ENCODE assay signal across 1 cellular context in the genomic region with DNA sequence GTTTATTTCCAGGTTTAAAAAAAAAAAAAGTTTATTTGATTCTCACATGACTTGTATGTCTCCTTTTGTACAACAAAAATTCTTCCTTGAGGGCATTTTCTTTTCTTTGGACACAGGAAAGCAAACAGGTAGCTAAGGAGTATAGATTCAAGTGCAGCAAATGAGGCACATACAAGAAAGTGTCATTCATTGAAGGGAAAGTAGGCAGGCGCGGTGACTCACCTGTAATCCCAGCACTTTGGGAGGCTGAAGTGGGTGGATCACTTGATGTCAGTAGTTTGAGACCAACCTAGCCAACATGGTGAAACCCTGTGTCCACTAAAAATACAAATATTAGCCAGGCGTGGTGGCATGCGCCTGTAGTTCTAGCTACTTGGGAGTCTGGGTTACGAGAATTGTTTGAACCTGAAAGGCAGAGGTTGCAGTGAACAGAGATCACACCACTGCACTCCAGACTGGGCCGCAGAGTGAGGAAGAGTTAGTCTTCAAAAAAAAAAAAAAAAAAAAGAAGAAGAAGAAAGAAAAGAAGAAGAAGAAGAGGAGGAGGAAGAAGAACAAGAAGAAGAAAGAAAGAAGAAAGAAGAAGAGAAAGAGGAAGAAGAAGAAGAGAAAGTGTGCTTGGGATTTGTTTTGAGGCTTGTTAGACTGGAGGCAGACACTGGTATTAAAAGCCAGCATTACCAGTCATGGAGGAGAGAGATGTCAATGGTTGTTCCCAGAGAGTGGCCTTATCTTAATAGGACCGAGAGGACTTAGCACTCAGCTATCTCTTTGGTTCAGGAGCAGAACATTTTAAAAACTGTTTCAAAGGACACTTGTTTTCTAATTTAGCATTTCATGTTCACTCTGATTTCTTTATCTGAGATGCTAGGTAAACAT.
A peak's percentile ranks its signal among the peaks of the same experiment; 100 is the strongest.
TF ChIP-seq lines count a peak whose summit lies in the region.

No MANE protein-coding gene starts in this region.

TF ChIP-seq in K562, 482 proteins besides CTCF, POLR2A, EP300 and RAD21 (continues in another document):
- TF ChIP-seq CBFA2T2 (conservative IDR thresholded peaks at IDR 0.05), result peak; percentile 58
- TF ChIP-seq SMARCA4 (IDR thresholded peaks at IDR 0.05), result peak; percentile 44; the same call in 1 of the 2 replicates
- TF ChIP-seq, protein P1, sequence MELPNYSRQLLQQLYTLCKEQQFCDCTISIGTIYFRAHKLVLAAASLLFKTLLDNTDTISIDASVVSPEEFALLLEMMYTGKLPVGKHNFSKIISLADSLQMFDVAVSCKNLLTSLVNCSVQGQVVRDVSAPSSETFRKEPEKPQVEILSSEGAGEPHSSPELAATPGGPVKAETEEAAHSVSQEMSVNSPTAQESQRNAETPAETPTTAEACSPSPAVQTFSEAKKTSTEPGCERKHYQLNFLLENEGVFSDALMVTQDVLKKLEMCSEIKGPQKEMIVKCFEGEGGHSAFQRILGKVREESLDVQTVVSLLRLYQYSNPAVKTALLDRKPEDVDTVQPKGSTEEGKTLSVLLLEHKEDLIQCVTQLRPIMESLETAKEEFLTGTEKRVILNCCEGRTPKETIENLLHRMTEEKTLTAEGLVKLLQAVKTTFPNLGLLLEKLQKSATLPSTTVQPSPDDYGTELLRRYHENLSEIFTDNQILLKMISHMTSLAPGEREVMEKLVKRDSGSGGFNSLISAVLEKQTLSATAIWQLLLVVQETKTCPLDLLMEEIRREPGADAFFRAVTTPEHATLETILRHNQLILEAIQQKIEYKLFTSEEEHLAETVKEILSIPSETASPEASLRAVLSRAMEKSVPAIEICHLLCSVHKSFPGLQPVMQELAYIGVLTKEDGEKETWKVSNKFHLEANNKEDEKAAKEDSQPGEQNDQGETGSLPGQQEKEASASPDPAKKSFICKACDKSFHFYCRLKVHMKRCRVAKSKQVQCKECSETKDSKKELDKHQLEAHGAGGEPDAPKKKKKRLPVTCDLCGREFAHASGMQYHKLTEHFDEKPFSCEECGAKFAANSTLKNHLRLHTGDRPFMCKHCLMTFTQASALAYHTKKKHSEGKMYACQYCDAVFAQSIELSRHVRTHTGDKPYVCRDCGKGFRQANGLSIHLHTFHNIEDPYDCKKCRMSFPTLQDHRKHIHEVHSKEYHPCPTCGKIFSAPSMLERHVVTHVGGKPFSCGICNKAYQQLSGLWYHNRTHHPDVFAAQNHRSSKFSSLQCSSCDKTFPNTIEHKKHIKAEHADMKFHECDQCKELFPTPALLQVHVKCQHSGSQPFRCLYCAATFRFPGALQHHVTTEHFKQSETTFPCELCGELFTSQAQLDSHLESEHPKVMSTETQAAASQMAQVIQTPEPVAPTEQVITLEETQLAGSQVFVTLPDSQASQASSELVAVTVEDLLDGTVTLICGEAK (IDR thresholded peaks at IDR 0.05), result no peak
- TF ChIP-seq, protein P1 (CRISPR knock-in tag; IDR thresholded peaks at IDR 0.05), result no peak
- TF ChIP-seq HINFP (tag; conservative IDR thresholded peaks at IDR 0.05; ENCODE audit: low read depth), result peak; percentile 70
- TF ChIP-seq ZNF354B (CRISPR knock-in tag; IDR thresholded peaks at IDR 0.05), result no peak
- peak; percentile 36 for TF ChIP-seq CCNT2 (IDR thresholded peaks at IDR 0.05; ENCODE audit: borderline replicate concordance, extremely low read depth, insufficient read length, low read depth, low read length)
- peak; percentile 44 for TF ChIP-seq TEAD4 (IDR thresholded peaks at IDR 0.05; ENCODE audit: low read length)
- TF ChIP-seq TEAD4 (CRISPR knock-in tag; IDR thresholded peaks at IDR 0.05; ENCODE audit: borderline replicate concordance), result no peak
- TF ChIP-seq FOXA3 (CRISPR knock-in tag; conservative IDR thresholded peaks at IDR 0.05 in 1 of 2, IDR thresholded peaks at IDR 0.05 in 1 of 2), result 0 out of 4 replicates have a peak, but pooled peaks of 1 of the 2 experiments have one; percentile 41
- peak; percentile 76 for TF ChIP-seq CBFA2T3 (IDR thresholded peaks at IDR 0.05)
- TF ChIP-seq LARP7 (IDR thresholded peaks at IDR 0.05), result 0 out of 2 replicates have a peak, but pooled peaks have one; percentile 44
- TF ChIP-seq RCOR1 (IDR thresholded peaks at IDR 0.05; ENCODE audit: borderline replicate concordance in 1 of 2, low read depth in 2 of 2, low read length in 2 of 2), result peak in 1 of 2 experiments; percentile 58; a peak in 1 of 4 replicates
- TF ChIP-seq SMARCA5 (IDR thresholded peaks at IDR 0.05), result peak; percentile 54; the same call in 1 of the 2 replicates
- TF ChIP-seq, protein P2, sequence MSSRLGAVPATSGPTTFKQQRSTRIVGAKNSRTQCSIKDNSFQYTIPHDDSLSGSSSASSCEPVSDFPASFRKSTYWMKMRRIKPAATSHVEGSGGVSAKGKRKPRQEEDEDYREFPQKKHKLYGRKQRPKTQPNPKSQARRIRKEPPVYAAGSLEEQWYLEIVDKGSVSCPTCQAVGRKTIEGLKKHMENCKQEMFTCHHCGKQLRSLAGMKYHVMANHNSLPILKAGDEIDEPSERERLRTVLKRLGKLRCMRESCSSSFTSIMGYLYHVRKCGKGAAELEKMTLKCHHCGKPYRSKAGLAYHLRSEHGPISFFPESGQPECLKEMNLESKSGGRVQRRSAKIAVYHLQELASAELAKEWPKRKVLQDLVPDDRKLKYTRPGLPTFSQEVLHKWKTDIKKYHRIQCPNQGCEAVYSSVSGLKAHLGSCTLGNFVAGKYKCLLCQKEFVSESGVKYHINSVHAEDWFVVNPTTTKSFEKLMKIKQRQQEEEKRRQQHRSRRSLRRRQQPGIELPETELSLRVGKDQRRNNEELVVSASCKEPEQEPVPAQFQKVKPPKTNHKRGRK (tag; IDR thresholded peaks at IDR 0.05), result peak; percentile 89
- peak; percentile 55; the same call in 1 of the 2 replicates for TF ChIP-seq NCOR1 (IDR thresholded peaks at IDR 0.05)
- peak; percentile 70 for TF ChIP-seq TCF3 (CRISPR knock-in tag; IDR thresholded peaks at IDR 0.05)
- no peak for TF ChIP-seq TCF7L2 (IDR thresholded peaks at IDR 0.05; ENCODE audit: low read depth, low read length)
- TF ChIP-seq ARID1B (IDR thresholded peaks at IDR 0.05), result peak; percentile 69
- TF ChIP-seq DACH1 (IDR thresholded peaks at IDR 0.05; ENCODE audit: partially characterized antibody), result no peak
- TF ChIP-seq CREB3 (tag; conservative IDR thresholded peaks at IDR 0.05; ENCODE audit: low read depth), result no peak
- TF ChIP-seq, protein P3, sequence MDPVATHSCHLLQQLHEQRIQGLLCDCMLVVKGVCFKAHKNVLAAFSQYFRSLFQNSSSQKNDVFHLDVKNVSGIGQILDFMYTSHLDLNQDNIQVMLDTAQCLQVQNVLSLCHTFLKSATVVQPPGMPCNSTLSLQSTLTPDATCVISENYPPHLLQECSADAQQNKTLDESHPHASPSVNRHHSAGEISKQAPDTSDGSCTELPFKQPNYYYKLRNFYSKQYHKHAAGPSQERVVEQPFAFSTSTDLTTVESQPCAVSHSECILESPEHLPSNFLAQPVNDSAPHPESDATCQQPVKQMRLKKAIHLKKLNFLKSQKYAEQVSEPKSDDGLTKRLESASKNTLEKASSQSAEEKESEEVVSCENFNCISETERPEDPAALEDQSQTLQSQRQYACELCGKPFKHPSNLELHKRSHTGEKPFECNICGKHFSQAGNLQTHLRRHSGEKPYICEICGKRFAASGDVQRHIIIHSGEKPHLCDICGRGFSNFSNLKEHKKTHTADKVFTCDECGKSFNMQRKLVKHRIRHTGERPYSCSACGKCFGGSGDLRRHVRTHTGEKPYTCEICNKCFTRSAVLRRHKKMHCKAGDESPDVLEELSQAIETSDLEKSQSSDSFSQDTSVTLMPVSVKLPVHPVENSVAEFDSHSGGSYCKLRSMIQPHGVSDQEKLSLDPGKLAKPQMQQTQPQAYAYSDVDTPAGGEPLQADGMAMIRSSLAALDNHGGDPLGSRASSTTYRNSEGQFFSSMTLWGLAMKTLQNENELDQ (CRISPR knock-in tag; IDR thresholded peaks at IDR 0.05; ENCODE audit: borderline replicate concordance), result no peak
- TF ChIP-seq ZNF212 (CRISPR knock-in tag; IDR thresholded peaks at IDR 0.05), result no peak
- TF ChIP-seq SMAD4 (CRISPR knock-in tag; conservative IDR thresholded peaks at IDR 0.05), result no peak
- TF ChIP-seq TAF1 (IDR thresholded peaks at IDR 0.05; ENCODE audit: control insufficient read depth, extremely low read depth, insufficient read depth, low read length, severe bottlenecking), result no peak
- TF ChIP-seq ZNF263 (CRISPR knock-in tag; IDR thresholded peaks at IDR 0.05; ENCODE audit: borderline replicate concordance), result no peak
- TF ChIP-seq ZNF57 (CRISPR knock-in tag; IDR thresholded peaks at IDR 0.05), result no peak
- TF ChIP-seq HDAC8 (tag; IDR thresholded peaks at IDR 0.05), result no peak
- no peak for TF ChIP-seq TAF9B (IDR thresholded peaks at IDR 0.05; ENCODE audit: partially characterized antibody)
- peak; percentile 44; the same call in 1 of the 2 replicates for TF ChIP-seq DPF2 (IDR thresholded peaks at IDR 0.05)
- peak; percentile 22 for TF ChIP-seq ARHGAP35 (IDR thresholded peaks at IDR 0.05; ENCODE audit: partially characterized antibody)
- TF ChIP-seq NFXL1 (CRISPR knock-in tag; IDR thresholded peaks at IDR 0.05), result no peak
- TF ChIP-seq ZNF253 (CRISPR knock-in tag; conservative IDR thresholded peaks at IDR 0.05), result no peak
- peak; percentile 70 to 72 for TF ChIP-seq KDM1A (IDR thresholded peaks at IDR 0.05)
- TF ChIP-seq IFI16 (CRISPR knock-in tag; IDR thresholded peaks at IDR 0.05), result no peak
- TF ChIP-seq HCFC1 (IDR thresholded peaks at IDR 0.05; ENCODE audit: low read depth, low read length), result no peak
- TF ChIP-seq, protein P4, sequence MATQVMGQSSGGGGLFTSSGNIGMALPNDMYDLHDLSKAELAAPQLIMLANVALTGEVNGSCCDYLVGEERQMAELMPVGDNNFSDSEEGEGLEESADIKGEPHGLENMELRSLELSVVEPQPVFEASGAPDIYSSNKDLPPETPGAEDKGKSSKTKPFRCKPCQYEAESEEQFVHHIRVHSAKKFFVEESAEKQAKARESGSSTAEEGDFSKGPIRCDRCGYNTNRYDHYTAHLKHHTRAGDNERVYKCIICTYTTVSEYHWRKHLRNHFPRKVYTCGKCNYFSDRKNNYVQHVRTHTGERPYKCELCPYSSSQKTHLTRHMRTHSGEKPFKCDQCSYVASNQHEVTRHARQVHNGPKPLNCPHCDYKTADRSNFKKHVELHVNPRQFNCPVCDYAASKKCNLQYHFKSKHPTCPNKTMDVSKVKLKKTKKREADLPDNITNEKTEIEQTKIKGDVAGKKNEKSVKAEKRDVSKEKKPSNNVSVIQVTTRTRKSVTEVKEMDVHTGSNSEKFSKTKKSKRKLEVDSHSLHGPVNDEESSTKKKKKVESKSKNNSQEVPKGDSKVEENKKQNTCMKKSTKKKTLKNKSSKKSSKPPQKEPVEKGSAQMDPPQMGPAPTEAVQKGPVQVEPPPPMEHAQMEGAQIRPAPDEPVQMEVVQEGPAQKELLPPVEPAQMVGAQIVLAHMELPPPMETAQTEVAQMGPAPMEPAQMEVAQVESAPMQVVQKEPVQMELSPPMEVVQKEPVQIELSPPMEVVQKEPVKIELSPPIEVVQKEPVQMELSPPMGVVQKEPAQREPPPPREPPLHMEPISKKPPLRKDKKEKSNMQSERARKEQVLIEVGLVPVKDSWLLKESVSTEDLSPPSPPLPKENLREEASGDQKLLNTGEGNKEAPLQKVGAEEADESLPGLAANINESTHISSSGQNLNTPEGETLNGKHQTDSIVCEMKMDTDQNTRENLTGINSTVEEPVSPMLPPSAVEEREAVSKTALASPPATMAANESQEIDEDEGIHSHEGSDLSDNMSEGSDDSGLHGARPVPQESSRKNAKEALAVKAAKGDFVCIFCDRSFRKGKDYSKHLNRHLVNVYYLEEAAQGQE (CRISPR knock-in tag; IDR thresholded peaks at IDR 0.05; ENCODE audit: low read depth), result no peak
- no peak for TF ChIP-seq ZBTB17 (CRISPR knock-in tag; IDR thresholded peaks at IDR 0.05)
- TF ChIP-seq E2F5 (CRISPR knock-in tag; IDR thresholded peaks at IDR 0.05), result no peak
